Comparison of ENCODE assay signal across 1 cellular context in genomic region chr1:230978491-230979388, GRCh38.
TF ChIP-seq lines count a peak whose summit lies in the region.

TSS of gene ARV1 (plus strand) at chr1:230979094. CDS start at chr1:230979106, 12 bp downstream.
TSS of gene TTC13 (minus strand) at chr1:230978861. CDS start at chr1:230978830, 31 bp downstream.

TF ChIP-seq in K562, 482 proteins besides CTCF, POLR2A, EP300 and RAD21 (continued from another document):
- TF ChIP-seq POLR3A (IDR thresholded peaks at IDR 0.05; ENCODE audit: borderline replicate concordance, extremely low read depth, insufficient read depth, insufficient read length) (no peak), PCBP2 (IDR thresholded peaks at IDR 0.05; ENCODE audit: low read depth, low read length, poor library complexity, severe bottlenecking) (no peak), TAF7 (tag; IDR thresholded peaks at IDR 0.05) (peak; percentile 75), RBM14 (IDR thresholded peaks at IDR 0.05; ENCODE audit: borderline replicate concordance, insufficient read depth, low read depth, low read length) (no peak), ESRRA (IDR thresholded peaks at IDR 0.05; ENCODE audit: borderline replicate concordance, low read depth) (peak; percentile 93), E2F3 (CRISPR knock-in tag; IDR thresholded peaks at IDR 0.05) (no peak), ZNF12 (CRISPR knock-in tag; IDR thresholded peaks at IDR 0.05) (no peak), MAFF (IDR thresholded peaks at IDR 0.05; ENCODE audit: low read length) (no peak), ZNF785 (CRISPR knock-in tag; IDR thresholded peaks at IDR 0.05) (no peak), FOXA1 (IDR thresholded peaks at IDR 0.05; ENCODE audit: borderline replicate concordance) (no peak), RNF2 (IDR thresholded peaks at IDR 0.05) (peak; percentile 50; the same call in 1 of the 2 replicates), GTF2B (IDR thresholded peaks at IDR 0.05; ENCODE audit: extremely low read depth, insufficient read length) (no peak), NFE2L1 (tag; IDR thresholded peaks at IDR 0.05; ENCODE audit: borderline replicate concordance, low read depth) (no peak), ZBED1 (IDR thresholded peaks at IDR 0.05) (0 out of 2 replicates have a peak, but pooled peaks have one; percentile 28), ARID2 (IDR thresholded peaks at IDR 0.05) (no peak)
- TF ChIP-seq, protein P1, sequence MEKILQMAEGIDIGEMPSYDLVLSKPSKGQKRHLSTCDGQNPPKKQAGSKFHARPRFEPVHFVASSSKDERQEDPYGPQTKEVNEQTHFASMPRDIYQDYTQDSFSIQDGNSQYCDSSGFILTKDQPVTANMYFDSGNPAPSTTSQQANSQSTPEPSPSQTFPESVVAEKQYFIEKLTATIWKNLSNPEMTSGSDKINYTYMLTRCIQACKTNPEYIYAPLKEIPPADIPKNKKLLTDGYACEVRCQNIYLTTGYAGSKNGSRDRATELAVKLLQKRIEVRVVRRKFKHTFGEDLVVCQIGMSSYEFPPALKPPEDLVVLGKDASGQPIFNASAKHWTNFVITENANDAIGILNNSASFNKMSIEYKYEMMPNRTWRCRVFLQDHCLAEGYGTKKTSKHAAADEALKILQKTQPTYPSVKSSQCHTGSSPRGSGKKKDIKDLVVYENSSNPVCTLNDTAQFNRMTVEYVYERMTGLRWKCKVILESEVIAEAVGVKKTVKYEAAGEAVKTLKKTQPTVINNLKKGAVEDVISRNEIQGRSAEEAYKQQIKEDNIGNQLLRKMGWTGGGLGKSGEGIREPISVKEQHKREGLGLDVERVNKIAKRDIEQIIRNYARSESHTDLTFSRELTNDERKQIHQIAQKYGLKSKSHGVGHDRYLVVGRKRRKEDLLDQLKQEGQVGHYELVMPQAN (IDR thresholded peaks at IDR 0.05; ENCODE audit: borderline replicate concordance) = peak; percentile 90
